ENCODE assay signal across 2 cellular contexts in the genomic region with DNA sequence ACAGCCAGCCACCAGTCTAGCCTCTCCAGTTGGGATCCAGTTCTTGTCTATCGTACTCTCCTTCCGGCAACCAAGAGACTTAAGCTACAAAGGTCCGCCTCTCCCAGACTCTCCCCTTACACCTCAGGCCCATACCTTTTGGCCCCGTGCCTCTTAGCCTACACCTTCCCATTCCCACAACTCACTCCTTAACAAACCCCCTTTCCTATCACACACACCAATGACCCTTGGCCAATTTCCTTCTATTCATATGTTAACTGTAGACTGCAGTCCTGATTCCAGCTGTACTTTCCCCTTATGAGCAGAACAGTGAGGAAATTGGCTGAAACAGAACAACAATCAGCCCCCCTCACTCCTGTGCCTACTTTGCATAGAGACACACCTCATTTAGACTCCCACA.
TF ChIP-seq lines count a peak whose summit lies in the region.

No MANE protein-coding gene starts in this region.

TF ChIP-seq in GM23338, 12 proteins besides CTCF, POLR2A, EP300 and RAD21 (continues in another document):
- TF ChIP-seq POLR2AphosphoS5 (IDR thresholded peaks at IDR 0.05; ENCODE audit: low read depth) (no peak), EZH2 (IDR thresholded peaks at IDR 0.05; ENCODE audit: low read depth, unreplicated experiment) (no peak), NANOG (IDR thresholded peaks at IDR 0.05; ENCODE audit: borderline replicate concordance) (no peak), EZH2phosphoT487 (IDR thresholded peaks at IDR 0.05; ENCODE audit: unreplicated experiment) (no peak), ZNF114 (CRISPR knock-in tag; IDR thresholded peaks at IDR 0.05) (no peak), STAT1 (IDR thresholded peaks at IDR 0.05; ENCODE audit: unreplicated experiment) (no peak), ZNF331 (CRISPR knock-in tag; IDR thresholded peaks at IDR 0.05; ENCODE audit: low read depth) (no peak)
- TF ChIP-seq, protein P1, sequence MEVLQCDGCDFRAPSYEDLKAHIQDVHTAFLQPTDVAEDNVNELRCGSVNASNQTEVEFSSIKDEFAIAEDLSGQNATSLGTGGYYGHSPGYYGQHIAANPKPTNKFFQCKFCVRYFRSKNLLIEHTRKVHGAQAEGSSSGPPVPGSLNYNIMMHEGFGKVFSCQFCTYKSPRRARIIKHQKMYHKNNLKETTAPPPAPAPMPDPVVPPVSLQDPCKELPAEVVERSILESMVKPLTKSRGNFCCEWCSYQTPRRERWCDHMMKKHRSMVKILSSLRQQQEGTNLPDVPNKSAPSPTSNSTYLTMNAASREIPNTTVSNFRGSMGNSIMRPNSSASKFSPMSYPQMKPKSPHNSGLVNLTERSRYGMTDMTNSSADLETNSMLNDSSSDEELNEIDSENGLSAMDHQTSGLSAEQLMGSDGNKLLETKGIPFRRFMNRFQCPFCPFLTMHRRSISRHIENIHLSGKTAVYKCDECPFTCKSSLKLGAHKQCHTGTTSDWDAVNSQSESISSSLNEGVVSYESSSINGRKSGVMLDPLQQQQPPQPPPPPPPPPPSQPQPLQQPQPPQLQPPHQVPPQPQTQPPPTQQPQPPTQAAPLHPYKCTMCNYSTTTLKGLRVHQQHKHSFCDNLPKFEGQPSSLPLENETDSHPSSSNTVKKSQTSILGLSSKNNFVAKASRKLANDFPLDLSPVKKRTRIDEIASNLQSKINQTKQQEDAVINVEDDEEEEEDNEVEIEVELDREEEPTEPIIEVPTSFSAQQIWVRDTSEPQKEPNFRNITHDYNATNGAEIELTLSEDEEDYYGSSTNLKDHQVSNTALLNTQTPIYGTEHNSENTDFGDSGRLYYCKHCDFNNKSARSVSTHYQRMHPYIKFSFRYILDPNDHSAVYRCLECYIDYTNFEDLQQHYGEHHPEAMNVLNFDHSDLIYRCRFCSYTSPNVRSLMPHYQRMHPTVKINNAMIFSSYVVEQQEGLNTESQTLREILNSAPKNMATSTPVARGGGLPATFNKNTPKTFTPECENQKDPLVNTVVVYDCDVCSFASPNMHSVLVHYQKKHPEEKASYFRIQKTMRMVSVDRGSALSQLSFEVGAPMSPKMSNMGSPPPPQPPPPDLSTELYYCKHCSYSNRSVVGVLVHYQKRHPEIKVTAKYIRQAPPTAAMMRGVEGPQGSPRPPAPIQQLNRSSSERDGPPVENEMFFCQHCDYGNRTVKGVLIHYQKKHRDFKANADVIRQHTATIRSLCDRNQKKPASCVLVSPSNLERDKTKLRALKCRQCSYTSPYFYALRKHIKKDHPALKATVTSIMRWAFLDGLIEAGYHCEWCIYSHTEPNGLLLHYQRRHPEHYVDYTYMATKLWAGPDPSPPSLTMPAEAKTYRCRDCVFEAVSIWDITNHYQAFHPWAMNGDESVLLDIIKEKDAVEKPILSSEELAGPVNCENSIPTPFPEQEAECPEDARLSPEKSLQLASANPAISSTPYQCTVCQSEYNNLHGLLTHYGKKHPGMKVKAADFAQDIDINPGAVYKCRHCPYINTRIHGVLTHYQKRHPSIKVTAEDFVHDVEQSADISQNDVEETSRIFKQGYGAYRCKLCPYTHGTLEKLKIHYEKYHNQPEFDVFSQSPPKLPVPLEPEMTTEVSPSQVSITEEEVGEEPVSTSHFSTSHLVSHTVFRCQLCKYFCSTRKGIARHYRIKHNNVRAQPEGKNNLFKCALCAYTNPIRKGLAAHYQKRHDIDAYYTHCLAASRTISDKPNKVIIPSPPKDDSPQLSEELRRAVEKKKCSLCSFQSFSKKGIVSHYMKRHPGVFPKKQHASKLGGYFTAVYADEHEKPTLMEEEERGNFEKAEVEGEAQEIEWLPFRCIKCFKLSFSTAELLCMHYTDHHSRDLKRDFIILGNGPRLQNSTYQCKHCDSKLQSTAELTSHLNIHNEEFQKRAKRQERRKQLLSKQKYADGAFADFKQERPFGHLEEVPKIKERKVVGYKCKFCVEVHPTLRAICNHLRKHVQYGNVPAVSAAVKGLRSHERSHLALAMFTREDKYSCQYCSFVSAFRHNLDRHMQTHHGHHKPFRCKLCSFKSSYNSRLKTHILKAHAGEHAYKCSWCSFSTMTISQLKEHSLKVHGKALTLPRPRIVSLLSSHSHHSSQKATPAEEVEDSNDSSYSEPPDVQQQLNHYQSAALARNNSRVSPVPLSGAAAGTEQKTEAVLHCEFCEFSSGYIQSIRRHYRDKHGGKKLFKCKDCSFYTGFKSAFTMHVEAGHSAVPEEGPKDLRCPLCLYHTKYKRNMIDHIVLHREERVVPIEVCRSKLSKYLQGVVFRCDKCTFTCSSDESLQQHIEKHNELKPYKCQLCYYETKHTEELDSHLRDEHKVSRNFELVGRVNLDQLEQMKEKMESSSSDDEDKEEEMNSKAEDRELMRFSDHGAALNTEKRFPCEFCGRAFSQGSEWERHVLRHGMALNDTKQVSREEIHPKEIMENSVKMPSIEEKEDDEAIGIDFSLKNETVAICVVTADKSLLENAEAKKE (CRISPR knock-in tag; IDR thresholded peaks at IDR 0.05), result no peak
- TF ChIP-seq, protein P2, sequence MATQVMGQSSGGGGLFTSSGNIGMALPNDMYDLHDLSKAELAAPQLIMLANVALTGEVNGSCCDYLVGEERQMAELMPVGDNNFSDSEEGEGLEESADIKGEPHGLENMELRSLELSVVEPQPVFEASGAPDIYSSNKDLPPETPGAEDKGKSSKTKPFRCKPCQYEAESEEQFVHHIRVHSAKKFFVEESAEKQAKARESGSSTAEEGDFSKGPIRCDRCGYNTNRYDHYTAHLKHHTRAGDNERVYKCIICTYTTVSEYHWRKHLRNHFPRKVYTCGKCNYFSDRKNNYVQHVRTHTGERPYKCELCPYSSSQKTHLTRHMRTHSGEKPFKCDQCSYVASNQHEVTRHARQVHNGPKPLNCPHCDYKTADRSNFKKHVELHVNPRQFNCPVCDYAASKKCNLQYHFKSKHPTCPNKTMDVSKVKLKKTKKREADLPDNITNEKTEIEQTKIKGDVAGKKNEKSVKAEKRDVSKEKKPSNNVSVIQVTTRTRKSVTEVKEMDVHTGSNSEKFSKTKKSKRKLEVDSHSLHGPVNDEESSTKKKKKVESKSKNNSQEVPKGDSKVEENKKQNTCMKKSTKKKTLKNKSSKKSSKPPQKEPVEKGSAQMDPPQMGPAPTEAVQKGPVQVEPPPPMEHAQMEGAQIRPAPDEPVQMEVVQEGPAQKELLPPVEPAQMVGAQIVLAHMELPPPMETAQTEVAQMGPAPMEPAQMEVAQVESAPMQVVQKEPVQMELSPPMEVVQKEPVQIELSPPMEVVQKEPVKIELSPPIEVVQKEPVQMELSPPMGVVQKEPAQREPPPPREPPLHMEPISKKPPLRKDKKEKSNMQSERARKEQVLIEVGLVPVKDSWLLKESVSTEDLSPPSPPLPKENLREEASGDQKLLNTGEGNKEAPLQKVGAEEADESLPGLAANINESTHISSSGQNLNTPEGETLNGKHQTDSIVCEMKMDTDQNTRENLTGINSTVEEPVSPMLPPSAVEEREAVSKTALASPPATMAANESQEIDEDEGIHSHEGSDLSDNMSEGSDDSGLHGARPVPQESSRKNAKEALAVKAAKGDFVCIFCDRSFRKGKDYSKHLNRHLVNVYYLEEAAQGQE (IDR thresholded peaks at IDR 0.05; ENCODE audit: unreplicated experiment), result no peak
- TF ChIP-seq, protein P3, sequence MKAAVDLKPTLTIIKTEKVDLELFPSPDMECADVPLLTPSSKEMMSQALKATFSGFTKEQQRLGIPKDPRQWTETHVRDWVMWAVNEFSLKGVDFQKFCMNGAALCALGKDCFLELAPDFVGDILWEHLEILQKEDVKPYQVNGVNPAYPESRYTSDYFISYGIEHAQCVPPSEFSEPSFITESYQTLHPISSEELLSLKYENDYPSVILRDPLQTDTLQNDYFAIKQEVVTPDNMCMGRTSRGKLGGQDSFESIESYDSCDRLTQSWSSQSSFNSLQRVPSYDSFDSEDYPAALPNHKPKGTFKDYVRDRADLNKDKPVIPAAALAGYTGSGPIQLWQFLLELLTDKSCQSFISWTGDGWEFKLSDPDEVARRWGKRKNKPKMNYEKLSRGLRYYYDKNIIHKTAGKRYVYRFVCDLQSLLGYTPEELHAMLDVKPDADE (IDR thresholded peaks at IDR 0.05), result no peak

TF ChIP-seq in H1, 55 proteins besides CTCF, POLR2A, EP300 and RAD21:
- TF ChIP-seq BCL11A (IDR thresholded peaks at IDR 0.05; ENCODE audit: low read depth in 2 of 2, low read length in 2 of 2) (no peak), CEBPB (IDR thresholded peaks at IDR 0.05; ENCODE audit: low read depth, low read length) (no peak), HDAC6 (IDR thresholded peaks at IDR 0.05; ENCODE audit: low read depth, low read length) (no peak), GTF2F1 (IDR thresholded peaks at IDR 0.05; ENCODE audit: borderline replicate concordance, low read depth, low read length) (no peak), BACH1 (IDR thresholded peaks at IDR 0.05; ENCODE audit: low read length) (no peak), SUZ12 (IDR thresholded peaks at IDR 0.05; ENCODE audit: low read length) (no peak), FOSL1 (IDR thresholded peaks at IDR 0.05; ENCODE audit: insufficient read depth, low read depth, low read length) (no peak), KDM1A (IDR thresholded peaks at IDR 0.05; ENCODE audit: borderline replicate concordance, low read length) (no peak), POU5F1 (IDR thresholded peaks at IDR 0.05; ENCODE audit: low read depth, low read length) (no peak), SP2 (IDR thresholded peaks at IDR 0.05; ENCODE audit: low read length) (no peak)
- TF ChIP-seq, protein P4, sequence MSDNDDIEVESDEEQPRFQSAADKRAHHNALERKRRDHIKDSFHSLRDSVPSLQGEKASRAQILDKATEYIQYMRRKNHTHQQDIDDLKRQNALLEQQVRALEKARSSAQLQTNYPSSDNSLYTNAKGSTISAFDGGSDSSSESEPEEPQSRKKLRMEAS (IDR thresholded peaks at IDR 0.05), result no peak
- TF ChIP-seq, protein P5, sequence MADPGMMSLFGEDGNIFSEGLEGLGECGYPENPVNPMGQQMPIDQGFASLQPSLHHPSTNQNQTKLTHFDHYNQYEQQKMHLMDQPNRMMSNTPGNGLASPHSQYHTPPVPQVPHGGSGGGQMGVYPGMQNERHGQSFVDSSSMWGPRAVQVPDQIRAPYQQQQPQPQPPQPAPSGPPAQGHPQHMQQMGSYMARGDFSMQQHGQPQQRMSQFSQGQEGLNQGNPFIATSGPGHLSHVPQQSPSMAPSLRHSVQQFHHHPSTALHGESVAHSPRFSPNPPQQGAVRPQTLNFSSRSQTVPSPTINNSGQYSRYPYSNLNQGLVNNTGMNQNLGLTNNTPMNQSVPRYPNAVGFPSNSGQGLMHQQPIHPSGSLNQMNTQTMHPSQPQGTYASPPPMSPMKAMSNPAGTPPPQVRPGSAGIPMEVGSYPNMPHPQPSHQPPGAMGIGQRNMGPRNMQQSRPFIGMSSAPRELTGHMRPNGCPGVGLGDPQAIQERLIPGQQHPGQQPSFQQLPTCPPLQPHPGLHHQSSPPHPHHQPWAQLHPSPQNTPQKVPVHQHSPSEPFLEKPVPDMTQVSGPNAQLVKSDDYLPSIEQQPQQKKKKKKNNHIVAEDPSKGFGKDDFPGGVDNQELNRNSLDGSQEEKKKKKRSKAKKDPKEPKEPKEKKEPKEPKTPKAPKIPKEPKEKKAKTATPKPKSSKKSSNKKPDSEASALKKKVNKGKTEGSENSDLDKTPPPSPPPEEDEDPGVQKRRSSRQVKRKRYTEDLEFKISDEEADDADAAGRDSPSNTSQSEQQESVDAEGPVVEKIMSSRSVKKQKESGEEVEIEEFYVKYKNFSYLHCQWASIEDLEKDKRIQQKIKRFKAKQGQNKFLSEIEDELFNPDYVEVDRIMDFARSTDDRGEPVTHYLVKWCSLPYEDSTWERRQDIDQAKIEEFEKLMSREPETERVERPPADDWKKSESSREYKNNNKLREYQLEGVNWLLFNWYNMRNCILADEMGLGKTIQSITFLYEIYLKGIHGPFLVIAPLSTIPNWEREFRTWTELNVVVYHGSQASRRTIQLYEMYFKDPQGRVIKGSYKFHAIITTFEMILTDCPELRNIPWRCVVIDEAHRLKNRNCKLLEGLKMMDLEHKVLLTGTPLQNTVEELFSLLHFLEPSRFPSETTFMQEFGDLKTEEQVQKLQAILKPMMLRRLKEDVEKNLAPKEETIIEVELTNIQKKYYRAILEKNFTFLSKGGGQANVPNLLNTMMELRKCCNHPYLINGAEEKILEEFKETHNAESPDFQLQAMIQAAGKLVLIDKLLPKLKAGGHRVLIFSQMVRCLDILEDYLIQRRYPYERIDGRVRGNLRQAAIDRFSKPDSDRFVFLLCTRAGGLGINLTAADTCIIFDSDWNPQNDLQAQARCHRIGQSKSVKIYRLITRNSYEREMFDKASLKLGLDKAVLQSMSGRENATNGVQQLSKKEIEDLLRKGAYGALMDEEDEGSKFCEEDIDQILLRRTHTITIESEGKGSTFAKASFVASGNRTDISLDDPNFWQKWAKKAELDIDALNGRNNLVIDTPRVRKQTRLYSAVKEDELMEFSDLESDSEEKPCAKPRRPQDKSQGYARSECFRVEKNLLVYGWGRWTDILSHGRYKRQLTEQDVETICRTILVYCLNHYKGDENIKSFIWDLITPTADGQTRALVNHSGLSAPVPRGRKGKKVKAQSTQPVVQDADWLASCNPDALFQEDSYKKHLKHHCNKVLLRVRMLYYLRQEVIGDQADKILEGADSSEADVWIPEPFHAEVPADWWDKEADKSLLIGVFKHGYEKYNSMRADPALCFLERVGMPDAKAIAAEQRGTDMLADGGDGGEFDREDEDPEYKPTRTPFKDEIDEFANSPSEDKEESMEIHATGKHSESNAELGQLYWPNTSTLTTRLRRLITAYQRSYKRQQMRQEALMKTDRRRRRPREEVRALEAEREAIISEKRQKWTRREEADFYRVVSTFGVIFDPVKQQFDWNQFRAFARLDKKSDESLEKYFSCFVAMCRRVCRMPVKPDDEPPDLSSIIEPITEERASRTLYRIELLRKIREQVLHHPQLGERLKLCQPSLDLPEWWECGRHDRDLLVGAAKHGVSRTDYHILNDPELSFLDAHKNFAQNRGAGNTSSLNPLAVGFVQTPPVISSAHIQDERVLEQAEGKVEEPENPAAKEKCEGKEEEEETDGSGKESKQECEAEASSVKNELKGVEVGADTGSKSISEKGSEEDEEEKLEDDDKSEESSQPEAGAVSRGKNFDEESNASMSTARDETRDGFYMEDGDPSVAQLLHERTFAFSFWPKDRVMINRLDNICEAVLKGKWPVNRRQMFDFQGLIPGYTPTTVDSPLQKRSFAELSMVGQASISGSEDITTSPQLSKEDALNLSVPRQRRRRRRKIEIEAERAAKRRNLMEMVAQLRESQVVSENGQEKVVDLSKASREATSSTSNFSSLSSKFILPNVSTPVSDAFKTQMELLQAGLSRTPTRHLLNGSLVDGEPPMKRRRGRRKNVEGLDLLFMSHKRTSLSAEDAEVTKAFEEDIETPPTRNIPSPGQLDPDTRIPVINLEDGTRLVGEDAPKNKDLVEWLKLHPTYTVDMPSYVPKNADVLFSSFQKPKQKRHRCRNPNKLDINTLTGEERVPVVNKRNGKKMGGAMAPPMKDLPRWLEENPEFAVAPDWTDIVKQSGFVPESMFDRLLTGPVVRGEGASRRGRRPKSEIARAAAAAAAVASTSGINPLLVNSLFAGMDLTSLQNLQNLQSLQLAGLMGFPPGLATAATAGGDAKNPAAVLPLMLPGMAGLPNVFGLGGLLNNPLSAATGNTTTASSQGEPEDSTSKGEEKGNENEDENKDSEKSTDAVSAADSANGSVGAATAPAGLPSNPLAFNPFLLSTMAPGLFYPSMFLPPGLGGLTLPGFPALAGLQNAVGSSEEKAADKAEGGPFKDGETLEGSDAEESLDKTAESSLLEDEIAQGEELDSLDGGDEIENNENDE (IDR thresholded peaks at IDR 0.05; ENCODE audit: insufficient replicate concordance, low read length), result no peak
- TF ChIP-seq, protein P6, sequence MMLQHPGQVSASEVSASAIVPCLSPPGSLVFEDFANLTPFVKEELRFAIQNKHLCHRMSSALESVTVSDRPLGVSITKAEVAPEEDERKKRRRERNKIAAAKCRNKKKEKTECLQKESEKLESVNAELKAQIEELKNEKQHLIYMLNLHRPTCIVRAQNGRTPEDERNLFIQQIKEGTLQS (IDR thresholded peaks at IDR 0.05; ENCODE audit: insufficient read depth, low read depth, low read length), result no peak
TF ChIP-seq in H1: peak in this region for 0.
